8 cellular contexts compared by ENCODE assay signal in genomic region chr13:30307966-30308290, GRCh38. TPM values are rescaled to one million over a fixed set of nuclear protein-coding genes. Genes with fewer than 3 reads are reported as not detected.
DNase-seq lines count a peak whose midpoint lies in the region; ATAC-seq and TF ChIP-seq lines count a peak whose summit lies in the region.

No MANE protein-coding gene starts in this region.

- H3K27ac ChIP-seq in SK-N-SH (ENCODE audit: low read depth in 2 of 2, low read length in 1 of 2): peak overlapping the region; percentile 78 to 94
- peak overlapping the region; percentile 94 for H3K27ac ChIP-seq in substantia nigra (ENCODE audit: low read depth, low read length, poor library complexity, severe bottlenecking)

- H4K20me1 ChIP-seq in SK-N-SH (ENCODE audit: insufficient read depth): no peaks in the 10 kb centered on the region; the same call in 1 of the 2 replicates

- TF ChIP-seq RAD21 in SK-N-SH (IDR thresholded peaks at IDR 0.05; ENCODE audit: low read length): no peak

- H3K36me3 Mint-ChIP-seq in activated T-helper 17 cell treated with anti-CD3 and anti-CD28 coated beads, Interleukin-2, amount 50 U/mL, for 72 hours (ENCODE audit: low read depth): no peaks in the 10 kb centered on the region
- H3K36me3 Mint-ChIP-seq in immature natural killer cell: no peaks in the 10 kb centered on the region

- H3K4me1 ChIP-seq in SK-N-SH (ENCODE audit: control insufficient read depth in 1 of 2, insufficient read depth in 2 of 2, low read depth in 1 of 2, low read length in 1 of 2): peaks cover 14 to 34% of the 10 kb centered on the region in 2 experiments

- no peaks in the 10 kb centered on the region for H3K9me3 ChIP-seq in SK-N-SH

- H3K4me3 Mint-ChIP-seq in activated T-helper 17 cell treated with anti-CD3 and anti-CD28 coated beads, Interleukin-2, amount 50 U/mL, for 72 hours: peak overlapping the region; percentile 87
- peak overlapping the region; percentile 85 to 90 (median 88) for H3K4me3 Mint-ChIP-seq in immature natural killer cell

- no peak for TF ChIP-seq CTCF in SK-N-SH (IDR thresholded peaks at IDR 0.05)

- no peaks in the 10 kb centered on the region for H3K27me3 Mint-ChIP-seq in activated T-helper 17 cell treated with anti-CD3 and anti-CD28 coated beads, Interleukin-2, amount 50 U/mL, for 72 hours
- peaks cover 0 to 3% (median 0%) of the 10 kb centered on the region in 3 donors for H3K27me3 Mint-ChIP-seq in immature natural killer cell (ENCODE audit: low read depth in 3 of 3)

- H3K4me2 ChIP-seq in SK-N-SH: peak overlapping the region; percentile 85

- no peaks in the 10 kb centered on the region for H3K36me3 ChIP-seq in SK-N-SH (replicated peaks in 1 of 2; ENCODE audit: control insufficient read depth in 1 of 2, insufficient read depth in 2 of 2, low read length in 1 of 2)

- POLR2A ChIA-PET in SK-N-SH (lab: Yijun Ruan, JAX): interaction anchor here (0.6 to 1.8 kb wide), 9 partner anchors 24 to 281 kb away, joined by 3 to 10 read pairs (median 4); partner anchors contain the start of gene UBE2L5

- peak overlapping the region; percentile 91 to 99 for H3K4me3 ChIP-seq in SK-N-SH (ENCODE audit: low read depth in 2 of 2, low read length in 1 of 2)

- H3K79me2 ChIP-seq in SK-N-SH (ENCODE audit: insufficient read depth): peaks cover 40% of the 10 kb centered on the region

- peak overlapping the region; percentile 95 for H2AFZ ChIP-seq in SK-N-SH (ENCODE audit: low read depth)

- no peaks in the 10 kb centered on the region for H3K9me2 ChIP-seq in SK-N-SH

- CTCF ChIA-PET in SK-N-SH (lab: Yijun Ruan, JAX): interaction anchor here (0.9 to 2.9 kb wide), 3 partner anchors 9 to 175 kb away, joined by 3 to 22 read pairs (median 4); no protein-coding TSS in a partner anchor

- no peak for ATAC-seq in SK-N-SH treated with all-trans-retinoic acid at 6 μM for 48 hours
- ATAC-seq in activated T-helper 17 cell treated with anti-CD3 and anti-CD28 coated beads, Interleukin-2, amount 50 U/mL, for 72 hours (replicated peaks): no peak
- ATAC-seq in GM19455 (IDR thresholded peaks at IDR 0.05; ENCODE audit: unreplicated experiment): no peak

- no peak for TF ChIP-seq EP300 in SK-N-SH (IDR thresholded peaks at IDR 0.05; ENCODE audit: borderline replicate concordance in 1 of 2, low read depth in 1 of 2, low read length in 1 of 2)

- H3K27me3 ChIP-seq in SK-N-SH (ENCODE audit: insufficient read depth): no peaks in the 10 kb centered on the region

- H3F3A ChIP-seq in SK-N-SH (replicated peaks; ENCODE audit: insufficient read depth): peaks cover 12% of the 10 kb centered on the region

- peak overlapping the region; percentile 96 for H3K9ac ChIP-seq in SK-N-SH

- DNase-seq in SK-N-SH (no peak), immature natural killer cell (no peak), substantia nigra (lab: John Stamatoyannopoulos, UW) (no peak), HuH-7 (ENCODE audit: low spot score) (no peak), amniotic stem cell (lab: John Stamatoyannopoulos, UW) (no peak)

- H3K4me1 Mint-ChIP-seq in activated T-helper 17 cell treated with anti-CD3 and anti-CD28 coated beads, Interleukin-2, amount 50 U/mL, for 72 hours: peaks cover 31% of the 10 kb centered on the region
- H3K4me1 Mint-ChIP-seq in immature natural killer cell: peaks cover 10 to 17% of the 10 kb centered on the region in 2 donors

- 43% methylated on average over 8 of the region's 8 CpGs for WGBS in SK-N-SH (ENCODE audit: low lambda C conversion rate)

- H3K27ac Mint-ChIP-seq in activated T-helper 17 cell treated with anti-CD3 and anti-CD28 coated beads, Interleukin-2, amount 50 U/mL, for 72 hours: no peak overlapping the region
- peak overlapping the region in 2 of 6 donors; percentile 7 to 12 for H3K27ac Mint-ChIP-seq in immature natural killer cell

- H3K9me3 Mint-ChIP-seq in activated T-helper 17 cell treated with anti-CD3 and anti-CD28 coated beads, Interleukin-2, amount 50 U/mL, for 72 hours: no peaks in the 10 kb centered on the region
- no peaks in the 10 kb centered on the region for H3K9me3 Mint-ChIP-seq in immature natural killer cell

TF ChIP-seq in SK-N-SH, 30 proteins besides CTCF, POLR2A, EP300 and RAD21 (continues in another document):
- TF ChIP-seq, protein P1, sequence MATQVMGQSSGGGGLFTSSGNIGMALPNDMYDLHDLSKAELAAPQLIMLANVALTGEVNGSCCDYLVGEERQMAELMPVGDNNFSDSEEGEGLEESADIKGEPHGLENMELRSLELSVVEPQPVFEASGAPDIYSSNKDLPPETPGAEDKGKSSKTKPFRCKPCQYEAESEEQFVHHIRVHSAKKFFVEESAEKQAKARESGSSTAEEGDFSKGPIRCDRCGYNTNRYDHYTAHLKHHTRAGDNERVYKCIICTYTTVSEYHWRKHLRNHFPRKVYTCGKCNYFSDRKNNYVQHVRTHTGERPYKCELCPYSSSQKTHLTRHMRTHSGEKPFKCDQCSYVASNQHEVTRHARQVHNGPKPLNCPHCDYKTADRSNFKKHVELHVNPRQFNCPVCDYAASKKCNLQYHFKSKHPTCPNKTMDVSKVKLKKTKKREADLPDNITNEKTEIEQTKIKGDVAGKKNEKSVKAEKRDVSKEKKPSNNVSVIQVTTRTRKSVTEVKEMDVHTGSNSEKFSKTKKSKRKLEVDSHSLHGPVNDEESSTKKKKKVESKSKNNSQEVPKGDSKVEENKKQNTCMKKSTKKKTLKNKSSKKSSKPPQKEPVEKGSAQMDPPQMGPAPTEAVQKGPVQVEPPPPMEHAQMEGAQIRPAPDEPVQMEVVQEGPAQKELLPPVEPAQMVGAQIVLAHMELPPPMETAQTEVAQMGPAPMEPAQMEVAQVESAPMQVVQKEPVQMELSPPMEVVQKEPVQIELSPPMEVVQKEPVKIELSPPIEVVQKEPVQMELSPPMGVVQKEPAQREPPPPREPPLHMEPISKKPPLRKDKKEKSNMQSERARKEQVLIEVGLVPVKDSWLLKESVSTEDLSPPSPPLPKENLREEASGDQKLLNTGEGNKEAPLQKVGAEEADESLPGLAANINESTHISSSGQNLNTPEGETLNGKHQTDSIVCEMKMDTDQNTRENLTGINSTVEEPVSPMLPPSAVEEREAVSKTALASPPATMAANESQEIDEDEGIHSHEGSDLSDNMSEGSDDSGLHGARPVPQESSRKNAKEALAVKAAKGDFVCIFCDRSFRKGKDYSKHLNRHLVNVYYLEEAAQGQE (IDR thresholded peaks at IDR 0.05; ENCODE audit: low read depth, low read length): no peak
- TF ChIP-seq ELF1 (IDR thresholded peaks at IDR 0.05): no peak
- no peak for TF ChIP-seq NFIC (IDR thresholded peaks at IDR 0.05; ENCODE audit: borderline replicate concordance)
- TF ChIP-seq FOXJ3 (CRISPR knock-in tag; IDR thresholded peaks at IDR 0.05): no peak
- no peak for TF ChIP-seq MXI1 (IDR thresholded peaks at IDR 0.05; ENCODE audit: low read depth, low read length)

TF ChIP-seq in SK-N-SH treated with all-trans-retinoic acid at 6 μM for 48 hours, 23 proteins besides CTCF, POLR2A, EP300 and RAD21 (continues in another document):
- no peak for TF ChIP-seq ZFP30 (CRISPR knock-in tag; IDR thresholded peaks at IDR 0.05)
- no peak for TF ChIP-seq OSR1 (CRISPR knock-in tag; IDR thresholded peaks at IDR 0.05)
- no peak for TF ChIP-seq ZNF70 (CRISPR knock-in tag; IDR thresholded peaks at IDR 0.05)
- no peak for TF ChIP-seq CREB5 (CRISPR knock-in tag; IDR thresholded peaks at IDR 0.05; ENCODE audit: low read depth)
- no peak for TF ChIP-seq TCF4 (CRISPR knock-in tag; IDR thresholded peaks at IDR 0.05; ENCODE audit: borderline replicate concordance)
- no peak for TF ChIP-seq ZNF565 (CRISPR knock-in tag; conservative IDR thresholded peaks at IDR 0.05; ENCODE audit: low read depth)
- no peak for TF ChIP-seq ZFP3 (CRISPR knock-in tag; IDR thresholded peaks at IDR 0.05)
- no peak for TF ChIP-seq RARB (CRISPR knock-in tag; IDR thresholded peaks at IDR 0.05)
- TF ChIP-seq, protein P2, sequence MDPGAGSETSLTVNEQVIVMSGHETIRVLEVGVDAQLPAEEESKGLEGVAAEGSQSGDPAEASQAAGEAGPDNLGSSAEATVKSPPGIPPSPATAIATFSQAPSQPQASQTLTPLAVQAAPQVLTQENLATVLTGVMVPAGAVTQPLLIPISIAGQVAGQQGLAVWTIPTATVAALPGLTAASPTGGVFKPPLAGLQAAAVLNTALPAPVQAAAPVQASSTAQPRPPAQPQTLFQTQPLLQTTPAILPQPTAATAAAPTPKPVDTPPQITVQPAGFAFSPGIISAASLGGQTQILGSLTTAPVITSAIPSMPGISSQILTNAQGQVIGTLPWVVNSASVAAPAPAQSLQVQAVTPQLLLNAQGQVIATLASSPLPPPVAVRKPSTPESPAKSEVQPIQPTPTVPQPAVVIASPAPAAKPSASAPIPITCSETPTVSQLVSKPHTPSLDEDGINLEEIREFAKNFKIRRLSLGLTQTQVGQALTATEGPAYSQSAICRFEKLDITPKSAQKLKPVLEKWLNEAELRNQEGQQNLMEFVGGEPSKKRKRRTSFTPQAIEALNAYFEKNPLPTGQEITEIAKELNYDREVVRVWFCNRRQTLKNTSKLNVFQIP (CRISPR knock-in tag; IDR thresholded peaks at IDR 0.05; ENCODE audit: borderline replicate concordance, low read depth): no peak
- no peak for TF ChIP-seq ESRRG (CRISPR knock-in tag; IDR thresholded peaks at IDR 0.05)

RNA-seq across cellular contexts. Expression of gene KATNAL1, which starts 0.6 kb away (rescaled TPM):
- polyA plus RNA-seq in SK-N-SH (2012; rRNA removed) (5.1 and 6.1 TPM in 2 replicates), immature natural killer cell (1 to 10 TPM; 4.6 to 6.8 (median 6.6) TPM)
- polyA plus RNA-seq in SK-N-SH (2012; cell fraction: cytosol; rRNA removed): 7.2 and 8.1 TPM in 2 replicates
- 3.0 and 6.2 TPM in 2 replicates for polyA plus RNA-seq in SK-N-SH (2012; cell fraction: nucleus; rRNA removed)
- total RNA-seq in activated T-helper 17 cell treated with anti-CD3 and anti-CD28 coated beads, Interleukin-2, amount 50 U/mL, for 72 hours: 10 to 100 TPM; 25.0 to 25.8 TPM
